ENCODE assay signal across 25 cellular contexts in genomic region chr12:24554612-24555300, GRCh38.
DNase-seq lines count a peak whose midpoint lies in the region; ATAC-seq and TF ChIP-seq lines count a peak whose summit lies in the region.
"Had no signal": no experiment of that assay in that cellular context is flagged by ENCODE, and none has a peak within 500 bp of the region (broad histone marks: within the 10 kb centered on the region; RNA-seq: fewer than 3 reads in every experiment).

No MANE protein-coding gene starts in this region.

- ATAC-seq in activated CD8-positive, alpha-beta T cell treated with anti-CD3 and anti-CD28 coated beads, Interleukin-2, amount 10 ng/mL, durations not matched to agents 7 days and 5 days, result no peak
- ATAC-seq: activated CD8-positive, alpha-beta T cell treated with anti-CD3 and anti-CD28 coated beads for 36 hours; GM12878; left ventricle myocardium superior; natural killer cell; PC-3 had no signal

- H3K4me2 ChIP-seq in smooth muscle cell, result peak overlapping the region; percentile 43

- H3K9me3 Mint-ChIP-seq in chondrocyte (ENCODE audit: low read depth), result no peaks in the 10 kb centered on the region
- H3K9me3 Mint-ChIP-seq in activated CD8-positive, alpha-beta T cell treated with anti-CD3 and anti-CD28 coated beads, Interleukin-2, amount 10 ng/mL, durations not matched to agents 7 days and 5 days (ENCODE audit: insufficient read depth), result no peaks in the 10 kb centered on the region
- H3K9me3 Mint-ChIP-seq: activated CD8-positive, alpha-beta T cell treated with anti-CD3 and anti-CD28 coated beads for 36 hours; activated naive CD4-positive, alpha-beta T cell treated with anti-CD3 and anti-CD28 coated beads, Interleukin-2, amount 50 U/mL, for 24 hours; activated T-helper 2 cell treated with anti-CD3 and anti-CD28 coated beads, Interferon-gamma antibody, Interleukin-2, Interleukin-4, amounts not matched to agents 10 μg/mL and 5 μg/mL and 100 μg/mL, durations not matched to agents 14 hours and 24 hours and 36 hours; natural killer cell; stimulated activated naive CD8-positive, alpha-beta T cell treated with anti-CD3 and anti-CD28 coated beads, Interleukin-15, Interleukin-2, amounts not matched to agents 100 ng/mL and 50 ng/mL, for 24 hours had no signal

- no peaks in the 10 kb centered on the region for H3K27me3 ChIP-seq in smooth muscle cell (ENCODE audit: low read depth)

- H3K27ac ChIP-seq in smooth muscle cell (ENCODE audit: low read depth), result no peak overlapping the region
- H3K27ac ChIP-seq: C4-2B, transverse colon had no signal

- DNase-seq in DMS53 treated with DMSO at 0.1 percent for 48 hours (lab: John Stamatoyannopoulos, UW; ENCODE audit: unreplicated experiment) (peak; percentile 94), NCI-H187 (lab: John Stamatoyannopoulos, UW) (peak; percentile 64 to 80), chondrocyte (ENCODE audit: low spot score) (no peak), smooth muscle cell (lab: John Stamatoyannopoulos, UW; ENCODE audit: unreplicated experiment) (no peak), superior temporal gyrus (ENCODE audit: extremely low spot score) (no peak)
- no peak for DNase-seq in stimulated activated CD4-positive, alpha-beta T cell treated with anti-CD3 and anti-CD28 coated beads, Interleukin-4, amount 100 ng/mL, for 24 hours
- DNase-seq in activated CD8-positive, alpha-beta T cell treated with anti-CD3 and anti-CD28 coated beads, Interleukin-2, amount 10 ng/mL, durations not matched to agents 7 days and 5 days, result no peak
- DNase-seq: activated CD8-positive, alpha-beta T cell treated with anti-CD3 and anti-CD28 coated beads for 36 hours; Calu3; dermis blood vessel endothelial cell; EL; left ventricle myocardium superior; MM.1S; natural killer cell; NCI-H146; PC-3; Right ventricle myocardium superior; T-helper 2 cell; transverse colon had no signal

- H4K20me1 ChIP-seq in smooth muscle cell (ENCODE audit: low read depth), result no peaks in the 10 kb centered on the region

- no peak overlapping the region for H3K4me3 Mint-ChIP-seq in chondrocyte (ENCODE audit: unreplicated experiment)
- no peak overlapping the region for H3K4me3 Mint-ChIP-seq in activated CD8-positive, alpha-beta T cell treated with anti-CD3 and anti-CD28 coated beads, Interleukin-2, amount 10 ng/mL, durations not matched to agents 7 days and 5 days
- H3K4me3 Mint-ChIP-seq: activated CD8-positive, alpha-beta T cell treated with anti-CD3 and anti-CD28 coated beads for 36 hours; activated naive CD4-positive, alpha-beta T cell treated with anti-CD3 and anti-CD28 coated beads, Interleukin-2, amount 50 U/mL, for 24 hours; natural killer cell; stimulated activated naive CD8-positive, alpha-beta T cell treated with anti-CD3 and anti-CD28 coated beads, Interleukin-15, Interleukin-2, amounts not matched to agents 100 ng/mL and 50 ng/mL, for 24 hours had no signal

- 77% methylated on average over 11 of the region's 11 CpGs for WGBS in smooth muscle cell (ENCODE audit: low lambda C conversion rate)

- no peaks in the 10 kb centered on the region for H3K27me3 Mint-ChIP-seq in chondrocyte (ENCODE audit: low read depth)
- peaks cover 11% of the 10 kb centered on the region for H3K27me3 Mint-ChIP-seq in activated CD8-positive, alpha-beta T cell treated with anti-CD3 and anti-CD28 coated beads, Interleukin-2, amount 10 ng/mL, durations not matched to agents 7 days and 5 days (ENCODE audit: low read depth)

- H3K79me2 ChIP-seq in smooth muscle cell (ENCODE audit: low read depth), result peaks cover 100% of the 10 kb centered on the region

- CTCF ChIA-PET in activated CD8-positive, alpha-beta T cell treated with anti-CD3 and anti-CD28 coated beads, Interleukin-2, amount 10 ng/mL, durations not matched to agents 7 days and 5 days (lab: Charles Lee), result no interaction called here

- H3K36me3 ChIP-seq in smooth muscle cell (ENCODE audit: low read depth), result no peaks in the 10 kb centered on the region
- H3K36me3 ChIP-seq: HAP-1, transverse colon had no signal

- H3K36me3 Mint-ChIP-seq in chondrocyte (ENCODE audit: low read depth), result no peaks in the 10 kb centered on the region
- no peaks in the 10 kb centered on the region for H3K36me3 Mint-ChIP-seq in activated CD8-positive, alpha-beta T cell treated with anti-CD3 and anti-CD28 coated beads, Interleukin-2, amount 10 ng/mL, durations not matched to agents 7 days and 5 days (ENCODE audit: low read depth)
- H3K36me3 Mint-ChIP-seq: activated naive CD4-positive, alpha-beta T cell treated with anti-CD3 and anti-CD28 coated beads, Interleukin-2, amount 50 U/mL, for 24 hours; natural killer cell had no signal

- no peaks in the 10 kb centered on the region for H3K9me3 ChIP-seq in smooth muscle cell (replicated peaks; ENCODE audit: low read depth)
- H3K9me3 ChIP-seq: HAP-1, transverse colon had no signal

- no peak overlapping the region for H3K9ac ChIP-seq in smooth muscle cell (ENCODE audit: low read depth)

- peaks cover 37% of the 10 kb centered on the region for H3K4me1 ChIP-seq in smooth muscle cell (ENCODE audit: low read depth)
- H3K4me1 ChIP-seq: transverse colon had no signal

- no peak for TF ChIP-seq CTCF in chondrocyte (IDR thresholded peaks at IDR 0.05)
- TF ChIP-seq CTCF in smooth muscle cell (IDR thresholded peaks at IDR 0.05; ENCODE audit: borderline replicate concordance, insufficient read depth, poor library complexity, severe bottlenecking), result no peak

- peak overlapping the region; percentile 23 for H3K27ac Mint-ChIP-seq in chondrocyte (ENCODE audit: unreplicated experiment)
- no peak overlapping the region for H3K27ac Mint-ChIP-seq in activated CD8-positive, alpha-beta T cell treated with anti-CD3 and anti-CD28 coated beads, Interleukin-2, amount 10 ng/mL, durations not matched to agents 7 days and 5 days
- H3K27ac Mint-ChIP-seq: activated CD8-positive, alpha-beta T cell treated with anti-CD3 and anti-CD28 coated beads for 36 hours; activated naive CD4-positive, alpha-beta T cell treated with anti-CD3 and anti-CD28 coated beads, Interleukin-2, amount 50 U/mL, for 24 hours; activated T-helper 2 cell treated with anti-CD3 and anti-CD28 coated beads, Interferon-gamma antibody, Interleukin-2, Interleukin-4, amounts not matched to agents 10 μg/mL and 5 μg/mL and 100 μg/mL, durations not matched to agents 14 hours and 24 hours and 36 hours; natural killer cell; stimulated activated naive CD8-positive, alpha-beta T cell treated with anti-CD3 and anti-CD28 coated beads, Interleukin-15, Interleukin-2, amounts not matched to agents 100 ng/mL and 50 ng/mL, for 24 hours had no signal

- H3K4me1 Mint-ChIP-seq in chondrocyte (ENCODE audit: low read depth), result peaks cover 44% of the 10 kb centered on the region
- H3K4me1 Mint-ChIP-seq in activated CD8-positive, alpha-beta T cell treated with anti-CD3 and anti-CD28 coated beads, Interleukin-2, amount 10 ng/mL, durations not matched to agents 7 days and 5 days (ENCODE audit: low read depth), result no peaks in the 10 kb centered on the region
- H3K4me1 Mint-ChIP-seq: activated naive CD4-positive, alpha-beta T cell treated with anti-CD3 and anti-CD28 coated beads, Interleukin-2, amount 50 U/mL, for 24 hours had no signal

- no peak overlapping the region for H3K4me3 ChIP-seq in smooth muscle cell
- H3K4me3 ChIP-seq: GM12878, HAP-1, transverse colon had no signal

- POLR2A ChIA-PET in activated CD8-positive, alpha-beta T cell treated with anti-CD3 and anti-CD28 coated beads, Interleukin-2, amount 10 ng/mL, durations not matched to agents 7 days and 5 days (lab: Charles Lee), result no interaction called here

- H3F3A ChIP-seq in smooth muscle cell (ENCODE audit: low read depth), result peaks cover 3% of the 10 kb centered on the region

- no peak overlapping the region for H2AFZ ChIP-seq in smooth muscle cell (ENCODE audit: low read depth)

Comparison
In these comparisons a context has a peak if more than half of its experiments do, and no peak if none do; other contexts are left out.
1. DNase-seq: peak in DMS53 treated with DMSO at 0.1 percent for 48 hours (single experiment) and NCI-H187 (2 of 2); none in chondrocyte (single experiment), smooth muscle cell (single experiment), superior temporal gyrus (single experiment), stimulated activated CD4-positive, alpha-beta T cell treated with anti-CD3 and anti-CD28 coated beads, Interleukin-4, amount 100 ng/mL, for 24 hours (single experiment) and activated CD8-positive, alpha-beta T cell treated with anti-CD3 and anti-CD28 coated beads, Interleukin-2, amount 10 ng/mL, durations not matched to agents 7 days and 5 days (single experiment).